Comparison of ENCODE assay signal across 1 cellular context in genomic region chr6:34940030-34940434, GRCh38.
TF ChIP-seq lines count a peak whose summit lies in the region.

No MANE protein-coding gene starts in this region.

TF ChIP-seq in K562, 482 proteins besides CTCF, POLR2A, EP300 and RAD21:
- TF ChIP-seq GABPB1 (CRISPR knock-in tag; IDR thresholded peaks at IDR 0.05): 0 out of 2 replicates have a peak, but pooled peaks have one; percentile 20
- TF ChIP-seq PBX2 (CRISPR knock-in tag; IDR thresholded peaks at IDR 0.05; ENCODE audit: low read depth): no peak
- peak; percentile 30; the same call in 1 of the 2 replicates for TF ChIP-seq PBX2 (tag; conservative IDR thresholded peaks at IDR 0.05; ENCODE audit: low read depth)
- TF ChIP-seq MAZ (CRISPR knock-in tag; conservative IDR thresholded peaks at IDR 0.05 in 1 of 2, IDR thresholded peaks at IDR 0.05 in 1 of 2): no peak
